In the genomic region with DNA sequence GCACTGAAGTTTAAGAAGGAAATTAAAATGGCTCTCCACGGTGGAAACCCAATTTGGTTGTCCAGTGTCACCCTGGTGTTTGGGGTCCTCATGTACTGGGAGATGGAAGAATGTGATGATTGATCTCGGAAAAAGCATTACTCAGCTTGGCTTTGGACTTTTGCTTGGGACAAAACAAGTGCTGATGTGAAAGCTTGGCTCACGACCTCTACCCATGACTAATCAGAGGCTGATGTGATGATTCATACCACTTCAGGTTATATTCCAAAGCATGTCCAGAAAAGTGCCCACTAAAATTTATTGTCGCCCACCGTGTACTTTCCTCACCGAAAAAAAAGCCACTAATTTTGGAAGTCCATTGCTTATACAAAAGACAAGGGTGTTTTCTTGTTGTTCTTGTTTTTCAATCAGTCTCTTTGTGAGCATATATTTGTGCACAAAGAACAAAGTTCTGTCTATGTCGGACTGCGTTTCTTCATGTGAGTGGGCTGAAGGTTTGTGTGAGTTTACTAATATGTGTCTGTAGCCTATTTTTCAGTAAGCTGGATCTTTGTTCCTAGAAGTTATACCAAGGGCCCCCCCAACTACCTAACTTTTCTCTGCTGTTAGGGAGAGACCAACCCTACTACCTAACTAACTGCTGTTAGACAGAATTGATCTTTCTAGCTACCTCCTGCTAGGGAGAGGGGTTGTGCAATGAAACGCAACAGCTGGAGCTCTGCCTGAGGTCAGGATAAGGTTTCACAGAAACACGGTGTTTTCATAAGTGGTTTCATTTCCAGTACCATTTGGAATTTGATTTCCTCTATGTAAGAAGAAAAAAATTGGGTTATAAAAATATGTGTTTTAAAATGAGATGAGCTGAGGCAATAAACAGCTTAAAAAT, we compare ENCODE assay signal across 7 cellular contexts. TPM values are rescaled to one million over a fixed set of nuclear protein-coding genes. Genes with fewer than 3 reads are reported as not detected.
"Had no signal": no experiment of that assay in that cellular context is flagged by ENCODE, and none has a peak within 500 bp of the region (broad histone marks: within the 10 kb centered on the region; RNA-seq: fewer than 3 reads in every experiment).

No MANE protein-coding gene starts in this region.

RNA-seq across cellular contexts. Expression of a gene that starts 22.8 kb away (rescaled TPM):
- total RNA-seq: M059J, PC-3, Peyer's patch, Right ventricle myocardium superior, RPMI7951, SJSA1 had no signal
- polyA plus RNA-seq: SK-N-SH had no signal
